Comparison of ENCODE assay signal across 15 cellular contexts in genomic region chr4:112517911-112518310, GRCh38. TPM values are rescaled to one million over a fixed set of nuclear protein-coding genes. Genes with fewer than 3 reads are reported as not detected.
DNase-seq lines count a peak whose midpoint lies in the region; ATAC-seq, FAIRE-seq and TF ChIP-seq lines count a peak whose summit lies in the region.
"Had no signal": no experiment of that assay in that cellular context is flagged by ENCODE, and none has a peak within 500 bp of the region (broad histone marks: within the 10 kb centered on the region; RNA-seq: fewer than 3 reads in every experiment).

No MANE protein-coding gene starts in this region.

- TF ChIP-seq RAD21 in HepG2 (CRISPR knock-in tag; IDR thresholded peaks at IDR 0.05) (no peak), K562 (CRISPR knock-in tag; conservative IDR thresholded peaks at IDR 0.05 in 1 of 2, IDR thresholded peaks at IDR 0.05 in 1 of 2) (no peak)

- TF ChIP-seq CTCF in HepG2 (CRISPR knock-in tag; IDR thresholded peaks at IDR 0.05) = no peak
- TF ChIP-seq CTCF in right lobe of liver (IDR thresholded peaks at IDR 0.05) = no peak
- no peak for TF ChIP-seq CTCF in Loucy (conservative IDR thresholded peaks at IDR 0.05; ENCODE audit: low read length)
- no peak for TF ChIP-seq CTCF in K562 (IDR thresholded peaks at IDR 0.05 in 2 of 3, conservative IDR thresholded peaks at IDR 0.05 in 1 of 3; ENCODE audit: insufficient read depth in 2 of 3, low read depth in 1 of 3, low read length in 3 of 3)
- no peak for TF ChIP-seq CTCF in progenitor cell of endocrine pancreas (IDR thresholded peaks at IDR 0.05; ENCODE audit: unreplicated experiment)

- no peaks in the 10 kb centered on the region for H3K9me3 Mint-ChIP-seq in progenitor cell of endocrine pancreas (ENCODE audit: low read depth)

- CTCF ChIA-PET in HepG2 (lab: Yijun Ruan, JAX; ENCODE audit: low intra/inter-chr PET ratio, low total read pairs) (no interaction called here), K562 (lab: Yijun Ruan, JAX; ENCODE audit: low intra/inter-chr PET ratio) (no interaction called here)

- no peak for TF ChIP-seq EP300 in HepG2 (IDR thresholded peaks at IDR 0.05; ENCODE audit: low read depth in 2 of 2, low read length in 2 of 2)
- no peak for TF ChIP-seq EP300 in HepG2 (CRISPR knock-in tag; IDR thresholded peaks at IDR 0.05; ENCODE audit: borderline replicate concordance)
- TF ChIP-seq EP300 in K562 (IDR thresholded peaks at IDR 0.05; ENCODE audit: low read length) = no peak

- 0% methylated on average over 3 of the region's 3 CpGs for WGBS in HepG2 (ENCODE audit: low lambda C conversion rate)
- WGBS in right lobe of liver (ENCODE audit: insufficient coverage, low coverage, low lambda C conversion rate, missing lambda C conversion rate) = 22% methylated on average over 3 of the region's 3 CpGs
- 9% methylated on average over 3 of the region's 3 CpGs for WGBS in K562 (ENCODE audit: insufficient coverage, low coverage, missing lambda C conversion rate)

- ATAC-seq in HepG2 = no peak
- no peak for ATAC-seq in right lobe of liver
- no peak for ATAC-seq in K562
- no peak for ATAC-seq in HG03108 (IDR thresholded peaks at IDR 0.05; ENCODE audit: unreplicated experiment)
- ATAC-seq in GM18858 (IDR thresholded peaks at IDR 0.05; ENCODE audit: unreplicated experiment) = no peak
- ATAC-seq: gastrocnemius medialis had no signal

- no peak overlapping the region for H3K9ac ChIP-seq in HepG2 (ENCODE audit: insufficient read depth, low read depth, low read length)
- no peak overlapping the region for H3K9ac ChIP-seq in Loucy (ENCODE audit: low read depth, low read length, poor library complexity, severe bottlenecking)
- H3K9ac ChIP-seq in K562 (ENCODE audit: insufficient read depth in 1 of 2, low read depth in 2 of 2, low read length in 2 of 2) = no peak overlapping the region

- DNase-seq in HepG2 (ENCODE audit: low spot score) (no peak), right lobe of liver (no peak), K562 (ENCODE audit: extremely low read depth in 1 of 4, low spot score in 3 of 4) (no peak), Ammon's horn (ENCODE audit: low spot score) (no peak), progenitor cell of endocrine pancreas (ENCODE audit: low spot score, unreplicated experiment) (no peak)
- DNase-seq: amniotic stem cell; DMS79; gastrocnemius medialis; NCI-H1436; stimulated activated CD4-positive, alpha-beta T cell treated with anti-CD3 and anti-CD28 coated beads, Interleukin-4, amount 100 ng/mL, for 24 hours had no signal

- no peaks in the 10 kb centered on the region for H3K36me3 Mint-ChIP-seq in progenitor cell of endocrine pancreas (ENCODE audit: insufficient read depth)

- TF ChIP-seq POLR2A in HepG2 (IDR thresholded peaks at IDR 0.05; ENCODE audit: insufficient read depth in 1 of 2, low read depth in 2 of 2, low read length in 2 of 2) (no peak), right lobe of liver (IDR thresholded peaks at IDR 0.05) (no peak), K562 (conservative IDR thresholded peaks at IDR 0.05) (no peak)

- no peaks in the 10 kb centered on the region for H3F3A ChIP-seq in Loucy (ENCODE audit: low read depth)

- in situ Hi-C loops in HepG2 (cut with HindIII; ENCODE audit: extremely low pct_ligation_motif_present, low pct_unique_long_range_greater_than_20kb) = no loop called here
- in situ Hi-C loops in K562 (cut with MboI) = no loop called here

- intact Hi-C loops in HepG2 (cut with micrococcal nuclease; ENCODE audit: unreplicated experiment) (loop anchor here (10.0 kb wide), 1 partner anchor 113 kb away; no protein-coding TSS in a partner anchor), right lobe of liver (cut with DNase I) (no loop called here), K562 (cut with micrococcal nuclease) (no loop called here)

- peaks cover 98% of the 10 kb centered on the region for H3K27me3 Mint-ChIP-seq in progenitor cell of endocrine pancreas

- H3K4me1 ChIP-seq in HepG2 (ENCODE audit: insufficient read depth, low read length) = peaks cover 34% of the 10 kb centered on the region
- peaks cover 0 to 31% (median 10%) of the 10 kb centered on the region in 4 donors for H3K4me1 ChIP-seq in right lobe of liver
- no peaks in the 10 kb centered on the region for H3K4me1 ChIP-seq in Loucy (ENCODE audit: insufficient read depth, low read length, poor library complexity, severe bottlenecking)
- peaks cover 0 to 31% of the 10 kb centered on the region in 2 experiments; a peak in 4 of 5 replicates for H3K4me1 ChIP-seq in K562 (replicated peaks in 1 of 2; ENCODE audit: control insufficient read depth in 2 of 2, insufficient read depth in 2 of 2, low read length in 2 of 2)

- no peak overlapping the region for H3K27ac ChIP-seq in HepG2 (ENCODE audit: extremely low read length, insufficient read depth, low read length)
- H3K27ac ChIP-seq in right lobe of liver = no peak overlapping the region
- H3K27ac ChIP-seq in K562 (ENCODE audit: extremely low read depth, low read depth, low read length) = no peak overlapping the region
- H3K27ac ChIP-seq: gastrocnemius medialis, upper lobe of left lung had no signal

- BruUV-seq in HepG2 (replicated peaks; lab: Mats Ljungman, UMichigan) = no TSS peak
- BruUV-seq in K562 (replicated peaks; lab: Mats Ljungman, UMichigan) = no TSS peak

- no peak overlapping the region for H2AFZ ChIP-seq in HepG2 (ENCODE audit: low read length)
- 0 out of 2 replicates have a peak overlapping the region, but pooled peaks have one; percentile 5 for H2AFZ ChIP-seq in Loucy (ENCODE audit: low read length)
- H2AFZ ChIP-seq in K562 (ENCODE audit: low read depth, low read length) = no peak overlapping the region

- H3K9me1 ChIP-seq in K562 (ENCODE audit: control insufficient read depth, insufficient read depth, low read length) = no peaks in the 10 kb centered on the region

- H3K79me2 ChIP-seq in HepG2 (ENCODE audit: insufficient read depth, low read length) (no peaks in the 10 kb centered on the region), Loucy (ENCODE audit: insufficient read depth, low read length) (no peaks in the 10 kb centered on the region), K562 (ENCODE audit: control insufficient read depth, insufficient read depth, low read length) (no peaks in the 10 kb centered on the region)

- FAIRE-seq in HepG2 (lab: Jason Lieb, UNC) (no peak), K562 (lab: Jason Lieb, UNC) (peak; percentile 55)

- peaks cover 4 to 90% of the 10 kb centered on the region in 2 experiments; a peak in 4 of 5 replicates for H3K27me3 ChIP-seq in HepG2 (ENCODE audit: control insufficient read depth in 1 of 2, insufficient read depth in 2 of 2, low read length in 2 of 2)
- H3K27me3 ChIP-seq in right lobe of liver = peaks cover 41 to 64% of the 10 kb centered on the region in 2 donors
- no peaks in the 10 kb centered on the region for H3K27me3 ChIP-seq in Loucy (ENCODE audit: insufficient read depth, low read length, poor library complexity, severe bottlenecking)
- peaks cover 65 to 67% of the 10 kb centered on the region in 2 experiments for H3K27me3 ChIP-seq in K562 (ENCODE audit: control insufficient read depth in 2 of 2, insufficient read depth in 2 of 2, low read length in 2 of 2)

- H3K4me1 Mint-ChIP-seq in progenitor cell of endocrine pancreas (ENCODE audit: low read depth) = peaks cover 15% of the 10 kb centered on the region

- no peak overlapping the region for H3K27ac Mint-ChIP-seq in progenitor cell of endocrine pancreas

- H3K4me2 ChIP-seq in HepG2 (ENCODE audit: low read depth, low read length) (no peak overlapping the region), Loucy (ENCODE audit: low read depth, low read length, poor library complexity, severe bottlenecking) (peak overlapping the region; percentile 4), K562 (ENCODE audit: insufficient read depth, low read length) (no peak overlapping the region)

- no peaks in the 10 kb centered on the region for H4K20me1 ChIP-seq in HepG2 (ENCODE audit: insufficient read depth, low read length)
- no peaks in the 10 kb centered on the region for H4K20me1 ChIP-seq in Loucy (ENCODE audit: insufficient read depth, low read length, poor library complexity, severe bottlenecking)
- no peaks in the 10 kb centered on the region for H4K20me1 ChIP-seq in K562 (replicated peaks; ENCODE audit: control insufficient read depth, insufficient read depth, low read length)

- no peak overlapping the region for H3K4me3 ChIP-seq in HepG2 (replicated peaks in 1 of 3; ENCODE audit: insufficient read depth in 1 of 3, low read depth in 2 of 3, low read length in 3 of 3)
- H3K4me3 ChIP-seq in right lobe of liver = no peak overlapping the region
- no peak overlapping the region for H3K4me3 ChIP-seq in Loucy (ENCODE audit: low read length, poor library complexity, severe bottlenecking)
- no peak overlapping the region for H3K4me3 ChIP-seq in K562
- H3K4me3 ChIP-seq: lung, upper lobe of left lung had no signal

- H3K4me3 Mint-ChIP-seq in progenitor cell of endocrine pancreas (ENCODE audit: low read depth) = no peak overlapping the region

- H3K9me3 ChIP-seq in HepG2 (ENCODE audit: low read length) (no peaks in the 10 kb centered on the region), right lobe of liver (no peaks in the 10 kb centered on the region), Loucy (ENCODE audit: insufficient read depth, low read depth, low read length) (no peaks in the 10 kb centered on the region), K562 (replicated peaks; ENCODE audit: control insufficient read depth, insufficient read depth, low read depth, low read length) (no peaks in the 10 kb centered on the region)
- H3K9me3 ChIP-seq: gastrocnemius medialis had no signal

- no peaks in the 10 kb centered on the region for H3K9me2 ChIP-seq in Loucy (replicated peaks; ENCODE audit: low read depth, low read length)

- no peaks in the 10 kb centered on the region for H3K36me3 ChIP-seq in HepG2 (replicated peaks in 1 of 2; ENCODE audit: control insufficient read depth in 1 of 2, insufficient read depth in 2 of 2, low read length in 2 of 2)
- H3K36me3 ChIP-seq in right lobe of liver = no peaks in the 10 kb centered on the region
- H3K36me3 ChIP-seq in Loucy (ENCODE audit: insufficient read depth, low read length) = no peaks in the 10 kb centered on the region
- no peaks in the 10 kb centered on the region for H3K36me3 ChIP-seq in K562 (ENCODE audit: control insufficient read depth, insufficient read depth, low read length)
- H3K36me3 ChIP-seq: gastrocnemius medialis, upper lobe of left lung had no signal

- POLR2A ChIA-PET in HepG2 (lab: Yijun Ruan, JAX) (no interaction called here), K562 (lab: Yijun Ruan, JAX) (interaction anchor here (0.6 to 1.3 kb wide), 3 partner anchors 15 to 281 kb away, joined by 3 read pairs; no protein-coding TSS in a partner anchor)

RNA-seq across cellular contexts. Expression of gene NEUROG2, which starts 1.9 kb away (rescaled TPM):
- total RNA-seq in HepG2 (2016; rRNA removed; fragmentation: Illumina TruSeq; extraction: Trizol) (not detected in 2 replicates), right lobe of liver (not detected), K562 (2014; rRNA removed) (not detected in 2 replicates), K562 (2014; rRNA removed; fragmentation: Illumina TruSeq; extraction: Trizol) (not detected in 2 replicates), K562 (2015; rRNA removed; fragmentation: Illumina TruSeq; extraction: Trizol) (not detected in 2 replicates), K562 (2021) (0.07 TPM in 1 of 2 replicates, not detected in the other), progenitor cell of endocrine pancreas (not detected in 2 replicates)
- not detected in 2 replicates for total RNA-seq in HepG2 (2016; cell fraction: cytosol; rRNA removed; fragmentation: Illumina TruSeq; extraction: Trizol; ENCODE audit: low read depth)
- total RNA-seq in HepG2 (2016; cell fraction: insoluble cytoplasmic fraction; rRNA removed; fragmentation: Illumina TruSeq; extraction: Trizol) = not detected in 2 replicates
- not detected in 2 replicates for total RNA-seq in HepG2 (2016; cell fraction: membrane; rRNA removed; fragmentation: Illumina TruSeq; extraction: Trizol)
- not detected in 2 replicates for total RNA-seq in HepG2 (2016; cell fraction: nucleus; rRNA removed; fragmentation: Illumina TruSeq; extraction: Trizol)
- polyA plus RNA-seq in HepG2 (2011; rRNA removed) (not detected in 2 replicates), K562 (2011; rRNA removed) (0.04 TPM in 1 of 2 replicates, not detected in the other), K562 (2014; fragmentation: Illumina TruSeq; extraction: Trizol) (not detected in 2 replicates), K562 (2014; fragmentation: Nextera tagmentation; extraction: Ambion mirVana) (not detected), K562 (2014; rRNA removed) (0.04 and 0.07 TPM in 2 replicates)
- not detected in 2 replicates for polyA plus RNA-seq in HepG2 (2011; cell fraction: cytosol; rRNA removed)
- not detected in 2 replicates for polyA plus RNA-seq in HepG2 (2011; cell fraction: nucleus; rRNA removed)
- not detected in 2 replicates for polyA plus RNA-seq in HepG2 (2012)
- polyA plus RNA-seq in HepG2 (2016; cell fraction: cytosol; fragmentation: Illumina TruSeq; extraction: Trizol; ENCODE audit: low read depth) = not detected in 2 replicates
- not detected in 2 replicates for polyA plus RNA-seq in HepG2 (2016; cell fraction: insoluble cytoplasmic fraction; fragmentation: Illumina TruSeq; extraction: Trizol; ENCODE audit: low read depth)
- polyA plus RNA-seq in HepG2 (2016; cell fraction: membrane; fragmentation: Illumina TruSeq; extraction: Trizol; ENCODE audit: low read depth) = not detected in 2 replicates
- polyA plus RNA-seq in HepG2 (2016; cell fraction: nucleus; fragmentation: Illumina TruSeq; extraction: Trizol; ENCODE audit: insufficient read depth, low read depth) = not detected in 2 replicates
- not detected in 2 replicates for polyA minus RNA-seq in HepG2 (2011; rRNA and poly(A)+ RNA removed; ENCODE audit: low replicate concordance)
- polyA minus RNA-seq in HepG2 (2011; cell fraction: cytosol; rRNA and poly(A)+ RNA removed) = not detected in 2 replicates
- not detected in 2 replicates for polyA minus RNA-seq in HepG2 (2011; cell fraction: nucleus; rRNA and poly(A)+ RNA removed)
- total RNA-seq in K562 (2011; cell fraction: chromatin; rRNA removed; ENCODE audit: low replicate concordance) = not detected in 2 replicates
- total RNA-seq in K562 (2011; cell fraction: nucleolus; rRNA removed) = not detected in 2 replicates
- not detected in 2 replicates for total RNA-seq in K562 (2011; cell fraction: nucleoplasm; rRNA removed)
- polyA plus RNA-seq in K562 (2011; cell fraction: cytosol; rRNA removed) = 0.06 and 0.10 TPM in 2 replicates
- polyA plus RNA-seq in K562 (2011; cell fraction: nucleus; rRNA removed) = 0.07 and 0.10 TPM in 2 replicates
- 0.03 TPM in 1 of 2 replicates, not detected in the other for polyA plus RNA-seq in K562 (2012)
- not detected in 2 replicates for polyA minus RNA-seq in K562 (2011; rRNA and poly(A)+ RNA removed)
- polyA minus RNA-seq in K562 (2011; cell fraction: cytosol; rRNA and poly(A)+ RNA removed) = not detected in 2 replicates
- not detected in 2 replicates for polyA minus RNA-seq in K562 (2011; cell fraction: nucleus; rRNA and poly(A)+ RNA removed)
- total RNA-seq: gastrocnemius medialis, lung, upper lobe of left lung had no signal
- polyA plus RNA-seq: lung had no signal

Comparison
In these comparisons a context has a peak if more than half of its experiments do, and no peak if none do; other contexts are left out.
1. Of the 241 proteins assayed by ChIP-seq in both HepG2 and K562: peak only in HepG2: MAFK; only in K562: CBX2; in both: none; in neither: 239.